Comparison of ENCODE assay signal across 14 cellular contexts in the genomic region with DNA sequence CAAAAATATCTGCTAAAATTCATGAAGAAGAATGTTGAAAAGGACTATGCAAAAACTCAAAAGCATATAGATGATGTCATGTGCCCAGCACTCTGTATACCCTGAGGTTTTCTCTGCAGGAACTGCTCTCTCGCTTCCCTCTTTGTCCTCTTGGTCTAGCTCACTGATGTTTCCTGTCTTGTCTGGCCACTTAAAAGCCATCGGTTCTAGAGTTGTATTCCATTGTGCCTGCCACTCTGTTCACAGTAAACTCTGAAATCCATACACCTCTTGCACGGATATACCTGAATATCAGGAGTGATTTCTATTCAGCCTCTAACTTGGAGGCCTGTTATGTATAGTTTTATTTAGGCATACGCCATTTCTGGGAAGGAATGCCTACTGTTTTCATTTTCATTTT.
A peak's percentile ranks its signal among the peaks of the same experiment; 100 is the strongest.
DNase-seq lines count a peak whose midpoint lies in the region; ATAC-seq and TF ChIP-seq lines count a peak whose summit lies in the region.
"Had no signal": no experiment of that assay in that cellular context is flagged by ENCODE, and none has a peak within 500 bp of the region (broad histone marks: within the 10 kb centered on the region; RNA-seq: fewer than 3 reads in every experiment).

No MANE protein-coding gene starts in this region.

- peaks cover 16% of the 10 kb centered on the region for H3K4me1 ChIP-seq in OCI-LY3 (ENCODE audit: low read length)
- H3K4me1 ChIP-seq: HAP-1 had no signal

- peak; percentile 78 for ATAC-seq in GM18517 (IDR thresholded peaks at IDR 0.05; ENCODE audit: unreplicated experiment)
- peak; percentile 76 for ATAC-seq in GM21360 (IDR thresholded peaks at IDR 0.05; ENCODE audit: unreplicated experiment)
- ATAC-seq in HG03045 (IDR thresholded peaks at IDR 0.05; ENCODE audit: unreplicated experiment), result peak; percentile 81

- no peak overlapping the region for H3K9ac ChIP-seq in OCI-LY3 (ENCODE audit: low read length)

- no peaks in the 10 kb centered on the region for H4K20me1 ChIP-seq in OCI-LY3 (ENCODE audit: insufficient read depth, low read length)

- TF ChIP-seq CTCF in OCI-LY3 (IDR thresholded peaks at IDR 0.05; ENCODE audit: low read depth, low read length), result no peak

- intact Hi-C loops in posterior cingulate gyrus (cut with DNase I), result no loop called here

- no peaks in the 10 kb centered on the region for H3K36me3 ChIP-seq in OCI-LY3 (replicated peaks; ENCODE audit: low read depth, low read length)
- H3K36me3 ChIP-seq: HAP-1 had no signal

- no peaks in the 10 kb centered on the region for H3K79me2 ChIP-seq in OCI-LY3 (ENCODE audit: low read length)

- H2AFZ ChIP-seq in OCI-LY3 (ENCODE audit: low read depth, low read length), result peak overlapping the region; percentile 81

- DNase-seq in 8988T, result no peak
- DNase-seq in NCI-H2081 (lab: John Stamatoyannopoulos, UW), result no peak
- no peak for DNase-seq in GM19240 (ENCODE audit: insufficient read length, low spot score)
- no peak for DNase-seq in posterior cingulate gyrus
- DNase-seq: activated naive CD4-positive, alpha-beta T cell; CD4-positive, alpha-beta memory T cell; central memory CD4-positive, alpha-beta T cell; mesendoderm; stimulated activated CD4-positive, alpha-beta T cell treated with anti-CD3 and anti-CD28 coated beads, Interleukin-4, amount 100 ng/mL, for 4 hours had no signal

- H3K4me2 ChIP-seq in OCI-LY3 (ENCODE audit: low read length), result peak overlapping the region; percentile 98

- H3K4me3 ChIP-seq in OCI-LY3 (ENCODE audit: low read length), result peak overlapping the region; percentile 72
- H3K4me3 ChIP-seq: HAP-1 had no signal

- peak overlapping the region; percentile 40; the same call in 1 of the 2 replicates for H3K27ac ChIP-seq in OCI-LY3 (ENCODE audit: low read length)

- H3K9me3 ChIP-seq in OCI-LY3 (ENCODE audit: insufficient read depth, low read length), result no peaks in the 10 kb centered on the region
- H3K9me3 ChIP-seq: HAP-1 had no signal

- H3K27me3 ChIP-seq in OCI-LY3 (ENCODE audit: low read depth, low read length), result no peaks in the 10 kb centered on the region
